In genomic region chr9:74952281-74953151, GRCh38 we compare ENCODE assay signal across 1 cellular context.
TF ChIP-seq lines count a peak whose summit lies in the region.

C9orf40 (minus strand) TSS chr9:74952912; CDS start chr9:74952611, 301 bp downstream.

TF ChIP-seq in HepG2, 621 proteins besides CTCF, POLR2A, EP300 and RAD21 (continued from another document and continues in another):
- TF ChIP-seq, protein P1, sequence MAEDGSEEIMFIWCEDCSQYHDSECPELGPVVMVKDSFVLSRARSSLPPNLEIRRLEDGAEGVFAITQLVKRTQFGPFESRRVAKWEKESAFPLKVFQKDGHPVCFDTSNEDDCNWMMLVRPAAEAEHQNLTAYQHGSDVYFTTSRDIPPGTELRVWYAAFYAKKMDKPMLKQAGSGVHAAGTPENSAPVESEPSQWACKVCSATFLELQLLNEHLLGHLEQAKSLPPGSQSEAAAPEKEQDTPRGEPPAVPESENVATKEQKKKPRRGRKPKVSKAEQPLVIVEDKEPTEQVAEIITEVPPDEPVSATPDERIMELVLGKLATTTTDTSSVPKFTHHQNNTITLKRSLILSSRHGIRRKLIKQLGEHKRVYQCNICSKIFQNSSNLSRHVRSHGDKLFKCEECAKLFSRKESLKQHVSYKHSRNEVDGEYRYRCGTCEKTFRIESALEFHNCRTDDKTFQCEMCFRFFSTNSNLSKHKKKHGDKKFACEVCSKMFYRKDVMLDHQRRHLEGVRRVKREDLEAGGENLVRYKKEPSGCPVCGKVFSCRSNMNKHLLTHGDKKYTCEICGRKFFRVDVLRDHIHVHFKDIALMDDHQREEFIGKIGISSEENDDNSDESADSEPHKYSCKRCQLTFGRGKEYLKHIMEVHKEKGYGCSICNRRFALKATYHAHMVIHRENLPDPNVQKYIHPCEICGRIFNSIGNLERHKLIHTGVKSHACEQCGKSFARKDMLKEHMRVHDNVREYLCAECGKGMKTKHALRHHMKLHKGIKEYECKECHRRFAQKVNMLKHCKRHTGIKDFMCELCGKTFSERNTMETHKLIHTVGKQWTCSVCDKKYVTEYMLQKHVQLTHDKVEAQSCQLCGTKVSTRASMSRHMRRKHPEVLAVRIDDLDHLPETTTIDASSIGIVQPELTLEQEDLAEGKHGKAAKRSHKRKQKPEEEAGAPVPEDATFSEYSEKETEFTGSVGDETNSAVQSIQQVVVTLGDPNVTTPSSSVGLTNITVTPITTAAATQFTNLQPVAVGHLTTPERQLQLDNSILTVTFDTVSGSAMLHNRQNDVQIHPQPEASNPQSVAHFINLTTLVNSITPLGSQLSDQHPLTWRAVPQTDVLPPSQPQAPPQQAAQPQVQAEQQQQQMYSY (CRISPR knock-in tag; IDR thresholded peaks at IDR 0.05): no peak; the same call in 1 of the 2 replicates
- TF ChIP-seq HMG20A (CRISPR knock-in tag; IDR thresholded peaks at IDR 0.05; ENCODE audit: borderline replicate concordance) (no peak), KDM6A (CRISPR knock-in tag; IDR thresholded peaks at IDR 0.05; ENCODE audit: low read depth) (no peak), MTA1 (CRISPR knock-in tag; IDR thresholded peaks at IDR 0.05; ENCODE audit: borderline replicate concordance) (peak; percentile 80; the same call in 1 of the 2 replicates), U2AF1 (optimal IDR thresholded peaks at IDR 0.05; ENCODE audit: low read depth, low read length) (no peak), ZHX2 (IDR thresholded peaks at IDR 0.05; ENCODE audit: low read depth) (no peak), ZHX2 (CRISPR knock-in tag; IDR thresholded peaks at IDR 0.05; ENCODE audit: borderline replicate concordance) (peak; percentile 91), ZNF296 (CRISPR knock-in tag; conservative IDR thresholded peaks at IDR 0.05) (0 out of 2 replicates have a peak, but pooled peaks have one; percentile 70), PTBP1 (IDR thresholded peaks at IDR 0.05; ENCODE audit: low read depth, low read length, poor library complexity, severe bottlenecking) (no peak), HIVEP1 (CRISPR knock-in tag; IDR thresholded peaks at IDR 0.05) (peak; percentile 53; the same call in 1 of the 2 replicates), TMF1 (CRISPR knock-in tag; IDR thresholded peaks at IDR 0.05; ENCODE audit: low read depth) (peak; percentile 66; the same call in 1 of the 2 replicates), TRIM24 (CRISPR knock-in tag; IDR thresholded peaks at IDR 0.05) (no peak), ZBTB33 (CRISPR knock-in tag; IDR thresholded peaks at IDR 0.05) (no peak), ZSCAN20 (CRISPR knock-in tag; IDR thresholded peaks at IDR 0.05; ENCODE audit: borderline replicate concordance) (peak; percentile 96; the same call in 1 of the 2 replicates), ETV5 (CRISPR knock-in tag; IDR thresholded peaks at IDR 0.05; ENCODE audit: borderline replicate concordance) (peak; percentile 67; the same call in 1 of the 2 replicates), GZF1 (CRISPR knock-in tag; IDR thresholded peaks at IDR 0.05) (no peak), RCOR2 (CRISPR knock-in tag; IDR thresholded peaks at IDR 0.05) (no peak), STAT5B (CRISPR knock-in tag; IDR thresholded peaks at IDR 0.05) (no peak), TOE1 (CRISPR knock-in tag; IDR thresholded peaks at IDR 0.05) (peak; percentile 21; the same call in 1 of the 2 replicates), CHD4 (IDR thresholded peaks at IDR 0.05; ENCODE audit: borderline replicate concordance, low read length) (no peak), ARHGAP35 (CRISPR knock-in tag; IDR thresholded peaks at IDR 0.05; ENCODE audit: borderline replicate concordance) (peak; percentile 96; the same call in 1 of the 2 replicates), HOXA5 (CRISPR knock-in tag; IDR thresholded peaks at IDR 0.05) (0 out of 2 replicates have a peak, but pooled peaks have one; percentile 34), SIX4 (CRISPR knock-in tag; IDR thresholded peaks at IDR 0.05) (no peak), ZNF569 (CRISPR knock-in tag; IDR thresholded peaks at IDR 0.05; ENCODE audit: borderline replicate concordance) (no peak; the same call in 1 of the 2 replicates), ZBTB42 (CRISPR knock-in tag; IDR thresholded peaks at IDR 0.05) (peak; percentile 73; the same call in 1 of the 2 replicates)
- TF ChIP-seq, protein P2, sequence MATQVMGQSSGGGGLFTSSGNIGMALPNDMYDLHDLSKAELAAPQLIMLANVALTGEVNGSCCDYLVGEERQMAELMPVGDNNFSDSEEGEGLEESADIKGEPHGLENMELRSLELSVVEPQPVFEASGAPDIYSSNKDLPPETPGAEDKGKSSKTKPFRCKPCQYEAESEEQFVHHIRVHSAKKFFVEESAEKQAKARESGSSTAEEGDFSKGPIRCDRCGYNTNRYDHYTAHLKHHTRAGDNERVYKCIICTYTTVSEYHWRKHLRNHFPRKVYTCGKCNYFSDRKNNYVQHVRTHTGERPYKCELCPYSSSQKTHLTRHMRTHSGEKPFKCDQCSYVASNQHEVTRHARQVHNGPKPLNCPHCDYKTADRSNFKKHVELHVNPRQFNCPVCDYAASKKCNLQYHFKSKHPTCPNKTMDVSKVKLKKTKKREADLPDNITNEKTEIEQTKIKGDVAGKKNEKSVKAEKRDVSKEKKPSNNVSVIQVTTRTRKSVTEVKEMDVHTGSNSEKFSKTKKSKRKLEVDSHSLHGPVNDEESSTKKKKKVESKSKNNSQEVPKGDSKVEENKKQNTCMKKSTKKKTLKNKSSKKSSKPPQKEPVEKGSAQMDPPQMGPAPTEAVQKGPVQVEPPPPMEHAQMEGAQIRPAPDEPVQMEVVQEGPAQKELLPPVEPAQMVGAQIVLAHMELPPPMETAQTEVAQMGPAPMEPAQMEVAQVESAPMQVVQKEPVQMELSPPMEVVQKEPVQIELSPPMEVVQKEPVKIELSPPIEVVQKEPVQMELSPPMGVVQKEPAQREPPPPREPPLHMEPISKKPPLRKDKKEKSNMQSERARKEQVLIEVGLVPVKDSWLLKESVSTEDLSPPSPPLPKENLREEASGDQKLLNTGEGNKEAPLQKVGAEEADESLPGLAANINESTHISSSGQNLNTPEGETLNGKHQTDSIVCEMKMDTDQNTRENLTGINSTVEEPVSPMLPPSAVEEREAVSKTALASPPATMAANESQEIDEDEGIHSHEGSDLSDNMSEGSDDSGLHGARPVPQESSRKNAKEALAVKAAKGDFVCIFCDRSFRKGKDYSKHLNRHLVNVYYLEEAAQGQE (IDR thresholded peaks at IDR 0.05; ENCODE audit: borderline replicate concordance in 1 of 2, low read depth in 1 of 2, low read length in 2 of 2): no peak
- TF ChIP-seq, protein P3, sequence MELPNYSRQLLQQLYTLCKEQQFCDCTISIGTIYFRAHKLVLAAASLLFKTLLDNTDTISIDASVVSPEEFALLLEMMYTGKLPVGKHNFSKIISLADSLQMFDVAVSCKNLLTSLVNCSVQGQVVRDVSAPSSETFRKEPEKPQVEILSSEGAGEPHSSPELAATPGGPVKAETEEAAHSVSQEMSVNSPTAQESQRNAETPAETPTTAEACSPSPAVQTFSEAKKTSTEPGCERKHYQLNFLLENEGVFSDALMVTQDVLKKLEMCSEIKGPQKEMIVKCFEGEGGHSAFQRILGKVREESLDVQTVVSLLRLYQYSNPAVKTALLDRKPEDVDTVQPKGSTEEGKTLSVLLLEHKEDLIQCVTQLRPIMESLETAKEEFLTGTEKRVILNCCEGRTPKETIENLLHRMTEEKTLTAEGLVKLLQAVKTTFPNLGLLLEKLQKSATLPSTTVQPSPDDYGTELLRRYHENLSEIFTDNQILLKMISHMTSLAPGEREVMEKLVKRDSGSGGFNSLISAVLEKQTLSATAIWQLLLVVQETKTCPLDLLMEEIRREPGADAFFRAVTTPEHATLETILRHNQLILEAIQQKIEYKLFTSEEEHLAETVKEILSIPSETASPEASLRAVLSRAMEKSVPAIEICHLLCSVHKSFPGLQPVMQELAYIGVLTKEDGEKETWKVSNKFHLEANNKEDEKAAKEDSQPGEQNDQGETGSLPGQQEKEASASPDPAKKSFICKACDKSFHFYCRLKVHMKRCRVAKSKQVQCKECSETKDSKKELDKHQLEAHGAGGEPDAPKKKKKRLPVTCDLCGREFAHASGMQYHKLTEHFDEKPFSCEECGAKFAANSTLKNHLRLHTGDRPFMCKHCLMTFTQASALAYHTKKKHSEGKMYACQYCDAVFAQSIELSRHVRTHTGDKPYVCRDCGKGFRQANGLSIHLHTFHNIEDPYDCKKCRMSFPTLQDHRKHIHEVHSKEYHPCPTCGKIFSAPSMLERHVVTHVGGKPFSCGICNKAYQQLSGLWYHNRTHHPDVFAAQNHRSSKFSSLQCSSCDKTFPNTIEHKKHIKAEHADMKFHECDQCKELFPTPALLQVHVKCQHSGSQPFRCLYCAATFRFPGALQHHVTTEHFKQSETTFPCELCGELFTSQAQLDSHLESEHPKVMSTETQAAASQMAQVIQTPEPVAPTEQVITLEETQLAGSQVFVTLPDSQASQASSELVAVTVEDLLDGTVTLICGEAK (IDR thresholded peaks at IDR 0.05): no peak
- TF ChIP-seq, protein P3 (CRISPR knock-in tag; IDR thresholded peaks at IDR 0.05): peak; percentile 80; the same call in 1 of the 2 replicates
- TF ChIP-seq, protein P4, sequence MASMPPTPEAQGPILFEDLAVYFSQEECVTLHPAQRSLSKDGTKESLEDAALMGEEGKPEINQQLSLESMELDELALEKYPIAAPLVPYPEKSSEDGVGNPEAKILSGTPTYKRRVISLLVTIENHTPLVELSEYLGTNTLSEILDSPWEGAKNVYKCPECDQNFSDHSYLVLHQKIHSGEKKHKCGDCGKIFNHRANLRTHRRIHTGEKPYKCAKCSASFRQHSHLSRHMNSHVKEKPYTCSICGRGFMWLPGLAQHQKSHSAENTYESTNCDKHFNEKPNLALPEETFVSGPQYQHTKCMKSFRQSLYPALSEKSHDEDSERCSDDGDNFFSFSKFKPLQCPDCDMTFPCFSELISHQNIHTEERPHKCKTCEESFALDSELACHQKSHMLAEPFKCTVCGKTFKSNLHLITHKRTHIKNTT (CRISPR knock-in tag; IDR thresholded peaks at IDR 0.05): no peak
